In genomic region chr7:5365976-5366625, GRCh38 we compare ENCODE assay signal across 8 cellular contexts. TPM values are rescaled to one million over a fixed set of nuclear protein-coding genes. Genes with fewer than 3 reads are reported as not detected.
A peak's percentile ranks its signal among the peaks of the same experiment; 100 is the strongest.
DNase-seq lines count a peak whose midpoint lies in the region; ATAC-seq and TF ChIP-seq lines count a peak whose summit lies in the region.
"Not testable (repeated sequence)": the region's sequence is repeated elsewhere in the genome, so short reads cannot be mapped to it uniquely, and the experiment has no call there.

No MANE protein-coding gene starts in this region.

- not testable (repeated sequence) for H2BK5ac ChIP-seq in IMR-90 (ENCODE audit: low read depth, low read length, poor library complexity, severe bottlenecking)

- H2BK15ac ChIP-seq in IMR-90 (ENCODE audit: low read depth, low read length), result not testable (repeated sequence)

- H3K9ac ChIP-seq in IMR-90 (ENCODE audit: low read depth, low read length), result not testable (repeated sequence)

- TF ChIP-seq RAD21 in IMR-90 (IDR thresholded peaks at IDR 0.05; ENCODE audit: low read length), result peak; percentile 86

- intact Hi-C loops in IMR-90 (cut with micrococcal nuclease), result loop anchor here (10.0 kb wide), 1 partner anchor 121 kb away; no protein-coding TSS in a partner anchor
- intact Hi-C loops in left lung (cut with DNase I), result loop anchor here in 1 of 2 donors (10.0 kb wide), 1 partner anchor 89 kb away; no protein-coding TSS in a partner anchor

- not testable (repeated sequence) for H2AFZ ChIP-seq in IMR-90 (replicated peaks; ENCODE audit: low read length, poor library complexity)

- not testable (repeated sequence) for H3K4me2 ChIP-seq in IMR-90 (ENCODE audit: low read depth, low read length)

- not testable (repeated sequence) for H3K9me1 ChIP-seq in IMR-90 (ENCODE audit: insufficient read depth, low read length)

- not testable (repeated sequence) for H3K23ac ChIP-seq in IMR-90 (ENCODE audit: low read depth, low read length)

- DNase-seq in BJ (ENCODE audit: low read depth), result peak; percentile 41
- DNase-seq in GM19240 (ENCODE audit: insufficient read length, low spot score), result peak; percentile 92
- peak; percentile 71 for DNase-seq in IMR-90
- DNase-seq in NOMO-1 (lab: John Stamatoyannopoulos, UW; ENCODE audit: unreplicated experiment in 2 of 2), result peak; percentile 44 to 65
- peak; percentile 54 to 65 for DNase-seq in activated CD4-positive, alpha-beta T cell treated with anti-CD3 and anti-CD28 coated beads, Interleukin-2, amount 50 U/mL, for 48 hours
- peak; percentile 85 for DNase-seq in dermis blood vessel endothelial cell
- not testable (repeated sequence) for DNase-seq in left lung
- DNase-seq in stimulated activated CD4-positive, alpha-beta T cell treated with anti-CD3 and anti-CD28 coated beads, Interleukin-2, amount 100 ng/mL, for 48 hours, result peak; percentile 39 to 43

- H3K4ac ChIP-seq in IMR-90 (ENCODE audit: low read depth, low read length), result not testable (repeated sequence)

- H3K9me3 ChIP-seq in IMR-90 (ENCODE audit: control insufficient read depth, insufficient read depth, low read length); left lung: not testable (repeated sequence)

- POLR2A ChIA-PET in BJ (lab: Charles Lee), result interaction anchor here (0.6 kb wide), 1 partner anchor 16 kb away, joined by 4 read pairs; no protein-coding TSS in a partner anchor
- POLR2A ChIA-PET in IMR-90 (lab: Charles Lee; ENCODE audit: unreplicated experiment), result not testable (repeated sequence)

- not testable (repeated sequence) for H3K27ac ChIP-seq in IMR-90 (ENCODE audit: insufficient read depth, low read length); left lung

- CTCF ChIA-PET in BJ (lab: Yijun Ruan, JAX) (interaction anchor here (0.9 to 3.5 kb wide), 12 partner anchors 9 to 126 kb away, joined by 3 to 19 read pairs (median 6); no protein-coding TSS in a partner anchor), IMR-90 (lab: Yijun Ruan, JAX) (interaction anchor here (0.6 to 1.5 kb wide), 3 partner anchors 12 to 57 kb away, joined by 3 to 6 read pairs (median 4); no protein-coding TSS in a partner anchor)

- TF ChIP-seq CTCF in BJ (IDR thresholded peaks at IDR 0.05; ENCODE audit: insufficient read depth, low read depth, low read length), result peak; percentile 86
- TF ChIP-seq CTCF in IMR-90 (conservative IDR thresholded peaks at IDR 0.05; ENCODE audit: low read depth, low read length), result peak; percentile 78
- TF ChIP-seq CTCF in left lung (IDR thresholded peaks at IDR 0.05), result peak; percentile 62 to 84

- H3K18ac ChIP-seq in IMR-90 (ENCODE audit: low read depth, low read length), result not testable (repeated sequence)

- BruUV-seq in IMR-90 (replicated peaks; lab: Mats Ljungman, UMichigan), result not testable (repeated sequence)

- H4K8ac ChIP-seq in IMR-90 (ENCODE audit: low read depth in 2 of 2, low read length in 2 of 2), result not testable (repeated sequence)

- H2BK20ac ChIP-seq in IMR-90 (ENCODE audit: low read depth, low read length), result not testable (repeated sequence)

- H4K5ac ChIP-seq in IMR-90 (ENCODE audit: low read depth, low read length), result not testable (repeated sequence)

- H3K36me3 ChIP-seq in BJ (ENCODE audit: control insufficient read depth, insufficient read depth, low read length), result peaks cover 26% of the 10 kb centered on the region
- peaks cover 56% of the 10 kb centered on the region for H3K36me3 ChIP-seq in IMR-90 (ENCODE audit: control insufficient read depth, insufficient read depth, low read length)
- H3K36me3 ChIP-seq in left lung, result peaks cover 0 to 72% of the 10 kb centered on the region in 2 donors

- peak overlapping the region; percentile 87 for H2AK9ac ChIP-seq in IMR-90 (replicated peaks; ENCODE audit: low read depth, low read length, poor library complexity)

- not testable (repeated sequence) for H3K14ac ChIP-seq in IMR-90 (replicated peaks; ENCODE audit: low read depth, low read length)

- not testable (repeated sequence) for TF ChIP-seq POLR2A in IMR-90 (IDR thresholded peaks at IDR 0.05; ENCODE audit: low read depth, low read length)

- in situ Hi-C loops in IMR-90 (cut with MboI; ENCODE audit: low sequenced_read_pairs), result not testable (repeated sequence)

- peaks cover 12 to 72% of the 10 kb centered on the region in 2 experiments for H3K79me1 ChIP-seq in IMR-90 (ENCODE audit: low read depth in 1 of 2, low read length in 2 of 2)

- no CpG with 5 or more reads among the region's 12 CpGs for WGBS in IMR-90 (ENCODE audit: extremely low coverage in 2 of 2, insufficient read length in 1 of 2), 2 experiments

- not testable (repeated sequence) for H3K4me1 ChIP-seq in IMR-90 (ENCODE audit: control insufficient read depth, insufficient read depth, low read length)
- peaks cover 0 to 42% of the 10 kb centered on the region in 2 donors for H3K4me1 ChIP-seq in left lung

- not testable (repeated sequence) for H3K27me3 ChIP-seq in BJ (ENCODE audit: control insufficient read depth, insufficient read depth, low read length); IMR-90 (ENCODE audit: control insufficient read depth, insufficient read depth, low read length); left lung

- H2AK5ac ChIP-seq in IMR-90 (ENCODE audit: low read depth, low read length), result not testable (repeated sequence)

- not testable (repeated sequence) for H3K56ac ChIP-seq in IMR-90 (ENCODE audit: extremely low read depth, insufficient read depth, low read length)

- H4K91ac ChIP-seq in IMR-90 (ENCODE audit: insufficient read depth, low read depth, low read length), result not testable (repeated sequence)

- peaks cover 88% of the 10 kb centered on the region for H4K20me1 ChIP-seq in IMR-90 (ENCODE audit: insufficient read depth, low read length)

- ATAC-seq in IMR-90 (ENCODE audit: low read depth) (peak; percentile 82), left lung (peak; percentile 65)

- not testable (repeated sequence) for H3K4me3 ChIP-seq in BJ (ENCODE audit: low read depth, low read length); IMR-90 (ENCODE audit: insufficient read depth, low read depth, low read length); left lung

- not testable (repeated sequence) for H2BK120ac ChIP-seq in IMR-90 (ENCODE audit: low read depth, low read length)

- dilution Hi-C loops in IMR-90 (cut with HindIII; ENCODE audit: low sequenced_read_pairs, unreplicated experiment), result not testable (repeated sequence)

TF ChIP-seq in IMR-90, 13 proteins besides CTCF, POLR2A, EP300 and RAD21:
- TF ChIP-seq SMC3 (IDR thresholded peaks at IDR 0.05; ENCODE audit: low read depth, low read length), result peak; percentile 70
TF ChIP-seq in IMR-90: peak in this region for 1; not testable (repeated sequence) for 12.

RNA-seq across cellular contexts. Expression of gene TNRC18, which starts 57.5 kb away (rescaled TPM):
- 18.1 and 20.1 TPM in 2 replicates for polyA plus RNA-seq in BJ (2011; rRNA removed)
- polyA minus RNA-seq in BJ (2011; rRNA and poly(A)+ RNA removed), result 33.3 and 39.5 TPM in 2 replicates
- 4.7 and 5.3 TPM in 2 replicates for total RNA-seq in IMR-90 (2012; rRNA removed)
- 29.6 and 37.9 TPM in 2 replicates for polyA plus RNA-seq in IMR-90 (2012; rRNA removed)
- polyA plus RNA-seq in IMR-90 (2012; cell fraction: cytosol; rRNA removed), result 37.7 and 43.0 TPM in 2 replicates
- 64.3 and 93.3 TPM in 2 replicates for polyA plus RNA-seq in IMR-90 (2012; cell fraction: nucleus; rRNA removed; ENCODE audit: low replicate concordance)
- total RNA-seq in dermis blood vessel endothelial cell, result 42.5 and 89.4 TPM in 2 replicates
- 100 to 1,000 TPM in 1 of 2 donors, 10 to 100 TPM in 1; 94.4 to 102 TPM for total RNA-seq in left lung
